Comparison of ENCODE assay signal across 21 cellular contexts in genomic region chr10:68402271-68402670, GRCh38.
"Had no signal": no experiment of that assay in that cellular context is flagged by ENCODE, and none has a peak within 500 bp of the region (broad histone marks: within the 10 kb centered on the region; RNA-seq: fewer than 3 reads in every experiment).

No MANE protein-coding gene starts in this region.

- H3K27me3 ChIP-seq: body of pancreas, cardiac muscle cell, MG63 had no signal

- DNase-seq: activated CD4-positive, alpha-beta T cell treated with anti-CD3 and anti-CD28 coated beads for 4 hours; activated CD8-positive, alpha-beta memory T cell treated with anti-CD3 and anti-CD28 coated beads, Interleukin-2, amount 50 U/mL, for 4 hours; activated CD8-positive, alpha-beta T cell treated with anti-CD3 and anti-CD28 coated beads for 36 hours; activated gamma-delta T cell treated with Interleukin-2 at 50 U/mL for 16 hours; activated naive CD4-positive, alpha-beta T cell treated with anti-CD3 and anti-CD28 coated beads, Interleukin-2, amount 10 ng/mL, durations not matched to agents 7 days and 5 days; activated naive CD8-positive, alpha-beta T cell treated with anti-CD3 and anti-CD28 coated beads for 36 hours; activated T-cell treated with anti-CD3 and anti-CD28 coated beads, Interleukin-2, amount 50 U/mL, for 72 hours; aorta; body of pancreas; MG63; MV-4-11; NCI-H1092 treated with DMSO at 0.1 percent for 48 hours; NCI-H1436; NCI-H1694 treated with DMSO at 0.1 percent for 48 hours; NCI-H2029 treated with DMSO at 0.1 percent for 48 hours; NCI-H510A treated with DMSO at 0.1 percent for 48 hours; NCI-H69; PC-3; SHP77 treated with DMSO at 0.1 percent for 48 hours had no signal

- ATAC-seq: activated CD4-positive, CD25-positive, alpha-beta regulatory T cell treated with anti-CD3 and anti-CD28 coated beads, Interleukin-2, amount 50 U/mL, for 24 hours; activated CD8-positive, alpha-beta T cell treated with anti-CD3 and anti-CD28 coated beads for 36 hours; activated T-cell treated with anti-CD3 and anti-CD28 coated beads, Interleukin-2, amount 50 U/mL, for 72 hours; body of pancreas; PC-3 had no signal

- H3K9me3 ChIP-seq: body of pancreas, MG63 had no signal

- H3K27ac ChIP-seq: body of pancreas, cardiac muscle cell had no signal

- H3K4me3 ChIP-seq: body of pancreas, cardiac muscle cell, MG63 had no signal
